In the genomic region with DNA sequence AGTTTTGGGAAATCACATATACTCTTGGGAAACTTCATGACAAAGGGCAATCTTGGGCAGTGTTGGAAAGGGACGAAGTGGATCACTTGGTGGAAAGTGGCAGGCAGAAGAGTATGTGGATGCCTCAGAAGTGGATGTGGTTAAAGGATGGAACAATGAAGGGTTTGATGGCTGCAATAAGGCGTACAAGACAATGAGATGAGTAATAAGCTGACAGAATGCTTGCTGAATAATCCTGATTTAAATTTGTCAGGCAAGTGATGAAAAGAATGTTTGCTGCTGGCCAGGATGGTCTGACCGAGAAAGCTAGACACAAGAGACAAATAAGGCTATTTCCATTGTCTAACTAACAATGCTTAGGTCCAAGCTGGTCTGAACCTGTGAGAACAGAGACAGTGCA, we compare ENCODE assay signal across 16 cellular contexts.
A peak's percentile ranks its signal among the peaks of the same experiment; 100 is the strongest.
DNase-seq lines count a peak whose midpoint lies in the region; ATAC-seq and TF ChIP-seq lines count a peak whose summit lies in the region.
"Had no signal": no experiment of that assay in that cellular context is flagged by ENCODE, and none has a peak within 500 bp of the region (broad histone marks: within the 10 kb centered on the region; RNA-seq: fewer than 3 reads in every experiment).

No MANE protein-coding gene starts in this region.

- no peak overlapping the region for H3K4me3 ChIP-seq in astrocyte of the spinal cord (ENCODE audit: low read depth, low read length)
- no peak overlapping the region for H3K4me3 ChIP-seq in spleen
- H3K4me3 ChIP-seq in right atrium auricular region: no peak overlapping the region
- H3K4me3 ChIP-seq: transverse colon had no signal

- H3K9me3 Mint-ChIP-seq in CD4-positive, alpha-beta T cell: no peaks in the 10 kb centered on the region

- no peak overlapping the region for H3K27ac ChIP-seq in CD4-positive, alpha-beta T cell (ENCODE audit: low read depth, low read length)
- H3K27ac ChIP-seq in spleen (no peak overlapping the region), right atrium auricular region (no peak overlapping the region)
- H3K27ac ChIP-seq: KMS-11, transverse colon had no signal

- peak overlapping the region; percentile 28 for H3K4me3 Mint-ChIP-seq in CD4-positive, alpha-beta T cell
- H3K4me3 Mint-ChIP-seq: CD14-positive monocyte had no signal

- H3K27ac Mint-ChIP-seq in CD4-positive, alpha-beta T cell: peak overlapping the region; percentile 43
- H3K27ac Mint-ChIP-seq: CD14-positive monocyte had no signal

- CTCF ChIA-PET in CD4-positive, alpha-beta T cell (lab: Charles Lee): interaction anchor here (0.5 to 2.3 kb wide), 3 partner anchors 13 to 57 kb away, joined by 3 to 10 read pairs (median 3); no protein-coding TSS in a partner anchor

- TF ChIP-seq CTCF in CD4-positive, alpha-beta T cell (IDR thresholded peaks at IDR 0.05): no peak
- TF ChIP-seq CTCF in astrocyte of the spinal cord (IDR thresholded peaks at IDR 0.05; ENCODE audit: low read depth, low read length) (no peak), spleen (IDR thresholded peaks at IDR 0.05 in 8 of 11, conservative IDR thresholded peaks at IDR 0.05 in 3 of 11) (no peak), right atrium auricular region (IDR thresholded peaks at IDR 0.05) (no peak)

- intact Hi-C loops in CD4-positive, alpha-beta T cell (cut with DNase I, micrococcal nuclease): loop anchor here in 1 of 2 experiments (10.0 kb wide), 1 partner anchor 1038 kb away; the partner anchor contains the start of gene NUS1
- intact Hi-C loops in spleen (cut with DNase I; ENCODE audit: low total_unique reads): no loop called here

- peaks cover 7 to 43% (median 23%) of the 10 kb centered on the region in 6 donors for H3K4me1 ChIP-seq in spleen
- H3K4me1 ChIP-seq in right atrium auricular region: peaks cover 0 to 21% of the 10 kb centered on the region in 2 donors

- H3K27me3 ChIP-seq in CD4-positive, alpha-beta T cell (ENCODE audit: control insufficient read depth, insufficient read depth, low read length): no peaks in the 10 kb centered on the region
- H3K27me3 ChIP-seq in spleen (replicated peaks in 1 of 7) (no peaks in the 10 kb centered on the region), right atrium auricular region (no peaks in the 10 kb centered on the region)
- H3K27me3 ChIP-seq: transverse colon had no signal

- peaks cover 60% of the 10 kb centered on the region for H3K4me1 Mint-ChIP-seq in CD4-positive, alpha-beta T cell (ENCODE audit: low read depth)

- H3K36me3 ChIP-seq in spleen: no peaks in the 10 kb centered on the region
- H3K36me3 ChIP-seq in right atrium auricular region: no peaks in the 10 kb centered on the region
- H3K36me3 ChIP-seq: transverse colon had no signal

- 80 to 86% (median 85%) methylated on average over 3 of the region's 3 CpGs for WGBS in spleen, 5 donors

- ATAC-seq in CD4-positive, alpha-beta T cell (ENCODE audit: poor library complexity): no peak
- no peak for ATAC-seq in GM19351 (IDR thresholded peaks at IDR 0.05; ENCODE audit: unreplicated experiment)
- ATAC-seq in GM21737 (IDR thresholded peaks at IDR 0.05; ENCODE audit: unreplicated experiment): no peak

- H3K27me3 Mint-ChIP-seq in CD4-positive, alpha-beta T cell: no peaks in the 10 kb centered on the region

- no peak for TF ChIP-seq POLR2A in spleen (IDR thresholded peaks at IDR 0.05)

- in situ Hi-C loops in astrocyte of the spinal cord (cut with HindIII; ENCODE audit: low sequenced_read_pairs): no loop called here

- POLR2A ChIA-PET in CD4-positive, alpha-beta T cell (lab: Charles Lee): interaction anchor here (0.6 to 2.0 kb wide), 6 partner anchors 12 to 222 kb away, joined by 3 to 7 read pairs (median 3); partner anchors contain the start of gene ASF1A

- H3K36me3 Mint-ChIP-seq in CD4-positive, alpha-beta T cell (ENCODE audit: low read depth): peaks cover 20% of the 10 kb centered on the region
- H3K36me3 Mint-ChIP-seq: CD14-positive monocyte had no signal

- no peak for DNase-seq in CD4-positive, alpha-beta T cell
- DNase-seq in LHCN-M2 (ENCODE audit: low read depth) (peak; percentile 78), astrocyte of the spinal cord (ENCODE audit: low read depth, low spot score) (peak; percentile 24), myocyte (ENCODE audit: low read depth) (peak; percentile 78), spleen (no peak), right atrium auricular region (ENCODE audit: low spot score) (no peak)
- DNase-seq: activated naive CD4-positive, alpha-beta T cell; effector CD4-positive, alpha-beta T cell; GOT3; NCI-H345; RPMI8226; transverse colon had no signal

- no peaks in the 10 kb centered on the region for H3K9me3 ChIP-seq in CD4-positive, alpha-beta T cell (ENCODE audit: control insufficient read depth, low read length)
- H3K9me3 ChIP-seq in spleen (no peaks in the 10 kb centered on the region), right atrium auricular region (no peaks in the 10 kb centered on the region)
- H3K9me3 ChIP-seq: transverse colon had no signal

Comparison
In these comparisons a context has a peak if more than half of its experiments do, and no peak if none do; other contexts are left out.
1. DNase-seq: peak in LHCN-M2 (single experiment), astrocyte of the spinal cord (single experiment) and myocyte (single experiment); none in CD4-positive, alpha-beta T cell (0 of 10), spleen (single experiment) and right atrium auricular region (single experiment).